Comparison of ENCODE assay signal across 15 cellular contexts in genomic region chr9:79661926-79662552, GRCh38.
DNase-seq lines count a peak whose midpoint lies in the region; ATAC-seq and TF ChIP-seq lines count a peak whose summit lies in the region.
"Had no signal": no experiment of that assay in that cellular context is flagged by ENCODE, and none has a peak within 500 bp of the region (broad histone marks: within the 10 kb centered on the region; RNA-seq: fewer than 3 reads in every experiment).

No MANE protein-coding gene starts in this region.

- H3K9me3 ChIP-seq in left ventricle myocardium inferior (replicated peaks) (no peaks in the 10 kb centered on the region), heart right ventricle (no peaks in the 10 kb centered on the region), mesodermal cell (ENCODE audit: control insufficient read depth, low read length) (no peaks in the 10 kb centered on the region)
- H3K9me3 ChIP-seq: sigmoid colon had no signal

- H3K27ac ChIP-seq in left ventricle myocardium inferior (replicated peaks) (peak overlapping the region; percentile 60), heart right ventricle (peak overlapping the region in 4 of 10 donors; percentile 19 to 43 (median 36)), mesodermal cell (ENCODE audit: low read depth, low read length, severe bottlenecking) (peak overlapping the region; percentile 82)
- H3K27ac ChIP-seq: sigmoid colon had no signal

- H3K36me3 ChIP-seq in left ventricle myocardium inferior (no peaks in the 10 kb centered on the region), heart right ventricle (peaks cover 0 to 5% (median 0%) of the 10 kb centered on the region in 9 donors), mesodermal cell (ENCODE audit: control insufficient read depth, insufficient read depth, low read length) (peaks cover 27% of the 10 kb centered on the region)

- H3K4me1 ChIP-seq in left ventricle myocardium inferior = peaks cover 39% of the 10 kb centered on the region
- peaks cover 0 to 43% (median 35%) of the 10 kb centered on the region in 9 donors for H3K4me1 ChIP-seq in heart right ventricle
- H3K4me1 ChIP-seq in mesodermal cell (ENCODE audit: control insufficient read depth, insufficient read depth, low read length, poor library complexity, severe bottlenecking) = peaks cover 23% of the 10 kb centered on the region

- ATAC-seq in heart right ventricle = no peak
- ATAC-seq in GM21528 (IDR thresholded peaks at IDR 0.05; ENCODE audit: low FRiP score, unreplicated experiment) = no peak
- ATAC-seq: stimulated activated effector memory CD8-positive, alpha-beta T cell treated with anti-CD3 and anti-CD28 coated beads, Interleukin-12 subunit alpha, Interleukin-12 subunit beta, amount 100 ng/mL, for 72 hours had no signal

- intact Hi-C loops in left ventricle myocardium inferior (cut with micrococcal nuclease) = no loop called here
- intact Hi-C loops in heart right ventricle (cut with DNase I) = loop anchor here in 5 of 10 donors (1.0 to 10.0 kb wide), 6 partner anchors 50 to 90 kb away; partner anchors contain the start of gene TLE4 (in 3 of the 5)

- H3K4me3 ChIP-seq in left ventricle myocardium inferior = peak overlapping the region; percentile 1
- H3K4me3 ChIP-seq in heart right ventricle = no peak overlapping the region
- no peak overlapping the region for H3K4me3 ChIP-seq in astrocyte of the spinal cord (ENCODE audit: low read depth, low read length)
- H3K4me3 ChIP-seq in mesodermal cell (ENCODE audit: extremely low read depth, insufficient read depth, low read length, poor library complexity, severe bottlenecking) = no peak overlapping the region
- H3K4me3 ChIP-seq: sigmoid colon had no signal

- TF ChIP-seq CTCF in left ventricle myocardium inferior (IDR thresholded peaks at IDR 0.05; ENCODE audit: borderline replicate concordance) = no peak
- TF ChIP-seq CTCF in heart right ventricle (IDR thresholded peaks at IDR 0.05) = no peak
- no peak for TF ChIP-seq CTCF in astrocyte of the spinal cord (IDR thresholded peaks at IDR 0.05; ENCODE audit: low read depth, low read length)
- TF ChIP-seq CTCF in GM20000 (IDR thresholded peaks at IDR 0.05; ENCODE audit: extremely low read depth, missing control alignments) = no peak

- in situ Hi-C loops in astrocyte of the spinal cord (cut with HindIII; ENCODE audit: low sequenced_read_pairs) = no loop called here

- H3K27me3 ChIP-seq in left ventricle myocardium inferior (ENCODE audit: low read depth) (no peaks in the 10 kb centered on the region), heart right ventricle (no peaks in the 10 kb centered on the region)
- H3K27me3 ChIP-seq: sigmoid colon had no signal

- WGBS in heart right ventricle, 2 donors = 68 to 70% methylated on average over 5 of the region's 5 CpGs
- WGBS in mesodermal cell (ENCODE audit: insufficient coverage in 2 of 2), 2 experiments = 60 to 70% methylated on average over 1 to 2 of the region's 5 CpGs

- DNase-seq in left ventricle myocardium inferior (no peak), heart right ventricle (no peak), astrocyte of the spinal cord (ENCODE audit: low read depth, low spot score) (peak; percentile 23), superior temporal gyrus (ENCODE audit: extremely low spot score) (peak; percentile 43), GM20000 (ENCODE audit: low spot score) (no peak), nucleus accumbens (lab: John Stamatoyannopoulos, UW) (no peak)
- DNase-seq: activated CD8-positive, alpha-beta T cell treated with anti-CD3 and anti-CD28 coated beads, Interleukin-2, amount 10 ng/mL, durations not matched to agents 7 days and 5 days; activated effector memory CD4-positive, alpha-beta T cell treated with Interleukin-2 at 50 U/mL for 16 hours; Calu3; kidney; NCI-H226; sigmoid colon had no signal

Comparison
In these comparisons a context has a peak if more than half of its experiments do, and no peak if none do; other contexts are left out.
1. DNase-seq: peak in astrocyte of the spinal cord (single experiment) and superior temporal gyrus (single experiment); none in left ventricle myocardium inferior (single experiment), heart right ventricle (0 of 2), GM20000 (single experiment) and nucleus accumbens (0 of 56).